Comparison of ENCODE assay signal across 34 cellular contexts in genomic region chr3:38090453-38090852, GRCh38.
"Had no signal": no experiment of that assay in that cellular context is flagged by ENCODE, and none has a peak within 500 bp of the region (broad histone marks: within the 10 kb centered on the region; RNA-seq: fewer than 3 reads in every experiment).

No MANE protein-coding gene starts in this region.

- H3K27ac ChIP-seq: adrenal gland, body of pancreas, brain microvascular endothelial cell, breast epithelium, VCaP had no signal

- H3K4me3 ChIP-seq: adrenal gland, body of pancreas, breast epithelium had no signal

- H3K36me3 ChIP-seq: adrenal gland, brain microvascular endothelial cell, breast epithelium had no signal

- H3K9me3 Mint-ChIP-seq: activated B cell treated with CpG ODN at 0.5 μM for 24 hours; activated CD4-positive, alpha-beta memory T cell treated with anti-CD3 and anti-CD28 coated beads, Interleukin-2, amount 10 ng/mL, durations not matched to agents 7 days and 5 days; activated CD4-positive, alpha-beta T cell treated with anti-CD3 and anti-CD28 coated beads, Interleukin-2, amount 10 ng/mL, durations not matched to agents 24 days and 14 days; activated naive CD4-positive, alpha-beta T cell treated with anti-CD3 and anti-CD28 coated beads for 36 hours; activated naive CD4-positive, alpha-beta T cell treated with anti-CD3 and anti-CD28 coated beads, Interleukin-2, amount 50 U/mL, for 72 hours; activated naive CD8-positive, alpha-beta T cell treated with anti-CD3 and anti-CD28 coated beads for 36 hours; activated T-cell treated with anti-CD3 and anti-CD28 coated beads, Interleukin-2, amount 50 U/mL, for 24 hours; activated T-helper 1 cell treated with anti-CD3 and anti-CD28 coated beads, Interleukin-12 subunit alpha, Interleukin-12 subunit beta, Interleukin-2, Interleukin-4 antibody, amounts not matched to agents 30 ng/mL and 10 ng/mL and 1 ng/mL, durations not matched to agents 14 hours and 24 hours and 36 hours; activated T-helper 17 cell treated with anti-CD3 and anti-CD28 coated beads, Interleukin-2, amount 50 U/mL, for 72 hours; T-helper 1 cell treated with Interleukin-12 subunit alpha and Interleukin-12 subunit beta and Interleukin-4 antibody, amounts not matched to agents 30 μg/mL and 1 μg/mL, for 36 hours; T-helper 2 cell treated with Interferon-gamma antibody and Interleukin-4, amounts not matched to agents 5 μg/mL and 100 μg/mL, for 36 hours had no signal

- H3K9me3 ChIP-seq: adrenal gland, body of pancreas, breast epithelium had no signal

- ATAC-seq: activated naive CD4-positive, alpha-beta T cell treated with anti-CD3 and anti-CD28 coated beads, Interleukin-2, amount 50 U/mL, for 72 hours; activated T-helper 17 cell treated with anti-CD3 and anti-CD28 coated beads, Interleukin-2, amount 50 U/mL, for 72 hours; body of pancreas had no signal

- H3K4me1 Mint-ChIP-seq: activated B cell treated with CpG ODN at 0.5 μM for 24 hours; activated CD4-positive, alpha-beta memory T cell treated with anti-CD3 and anti-CD28 coated beads, Interleukin-2, amount 10 ng/mL, durations not matched to agents 7 days and 5 days; activated CD4-positive, alpha-beta T cell treated with anti-CD3 and anti-CD28 coated beads, Interleukin-2, amount 10 ng/mL, durations not matched to agents 24 days and 14 days; activated naive CD8-positive, alpha-beta T cell treated with anti-CD3 and anti-CD28 coated beads for 36 hours; activated T-helper 17 cell treated with anti-CD3 and anti-CD28 coated beads, Interleukin-2, amount 50 U/mL, for 72 hours had no signal

- H3K36me3 Mint-ChIP-seq: activated naive CD4-positive, alpha-beta T cell treated with anti-CD3 and anti-CD28 coated beads, Interleukin-2, amount 50 U/mL, for 72 hours; activated naive CD8-positive, alpha-beta T cell treated with anti-CD3 and anti-CD28 coated beads for 36 hours had no signal

- H3K27me3 Mint-ChIP-seq: activated CD4-positive, alpha-beta memory T cell treated with anti-CD3 and anti-CD28 coated beads, Interleukin-2, amount 10 ng/mL, durations not matched to agents 7 days and 5 days; activated naive CD8-positive, alpha-beta T cell treated with anti-CD3 and anti-CD28 coated beads for 36 hours; activated T-cell treated with anti-CD3 and anti-CD28 coated beads, Interleukin-2, amount 50 U/mL, for 24 hours; activated T-helper 17 cell treated with anti-CD3 and anti-CD28 coated beads, Interleukin-2, amount 50 U/mL, for 72 hours had no signal

- H3K4me3 Mint-ChIP-seq: activated B cell treated with CpG ODN at 0.5 μM for 24 hours; activated CD4-positive, alpha-beta memory T cell treated with anti-CD3 and anti-CD28 coated beads, Interleukin-2, amount 10 ng/mL, durations not matched to agents 7 days and 5 days; activated CD4-positive, alpha-beta T cell treated with anti-CD3 and anti-CD28 coated beads, Interleukin-2, amount 10 ng/mL, durations not matched to agents 24 days and 14 days; activated naive CD4-positive, alpha-beta T cell treated with anti-CD3 and anti-CD28 coated beads for 36 hours; activated naive CD8-positive, alpha-beta T cell treated with anti-CD3 and anti-CD28 coated beads for 36 hours; activated T-cell treated with anti-CD3 and anti-CD28 coated beads, Interleukin-2, amount 50 U/mL, for 24 hours; activated T-helper 1 cell treated with anti-CD3 and anti-CD28 coated beads, Interleukin-12 subunit alpha, Interleukin-12 subunit beta, Interleukin-2, Interleukin-4 antibody, amounts not matched to agents 30 ng/mL and 10 ng/mL and 1 ng/mL, durations not matched to agents 14 hours and 24 hours and 36 hours; activated T-helper 17 cell treated with anti-CD3 and anti-CD28 coated beads, Interleukin-2, amount 50 U/mL, for 72 hours; T-helper 1 cell treated with Interleukin-12 subunit alpha and Interleukin-12 subunit beta and Interleukin-4 antibody, amounts not matched to agents 30 μg/mL and 1 μg/mL, for 36 hours; T-helper 2 cell treated with Interferon-gamma antibody and Interleukin-4, amounts not matched to agents 5 μg/mL and 100 μg/mL, for 36 hours had no signal

- DNase-seq: activated B cell treated with CpG ODN at 0.5 μM for 24 hours; activated CD4-positive, alpha-beta memory T cell treated with anti-CD3 and anti-CD28 coated beads, Interleukin-2, amount 10 ng/mL, durations not matched to agents 7 days and 5 days; activated CD4-positive, alpha-beta T cell treated with anti-CD3 and anti-CD28 coated beads for 4 hours; activated CD4-positive, alpha-beta T cell treated with anti-CD3 and anti-CD28 coated beads, Interleukin-2, amount 10 ng/mL, durations not matched to agents 24 days and 14 days; activated CD4-positive, alpha-beta T cell treated with anti-CD3 and anti-CD28 coated beads, Interleukin-2, amount 50 U/mL, for 1 hour; activated CD4-positive, alpha-beta T cell treated with anti-CD3 and anti-CD28 coated beads, Interleukin-2, amount 50 U/mL, for 4 hours; activated CD4-positive, CD25-positive, alpha-beta regulatory T cell treated with anti-CD3 and anti-CD28 coated beads, Interleukin-2, amount 50 U/mL, for 72 hours; activated CD8-positive, alpha-beta memory T cell treated with anti-CD3 and anti-CD28 coated beads, Interleukin-2, amount 50 U/mL, for 4 hours; activated effector memory CD4-positive, alpha-beta T cell treated with anti-CD3 and anti-CD28 coated beads, Interleukin-2, amount 50 U/mL, for 16 hours; activated gamma-delta T cell treated with Interleukin-2 at 50 U/mL for 16 hours; activated naive CD4-positive, alpha-beta T cell; activated naive CD4-positive, alpha-beta T cell treated with anti-CD3 and anti-CD28 coated beads for 36 hours; activated naive CD4-positive, alpha-beta T cell treated with anti-CD3 and anti-CD28 coated beads, Interleukin-2, amount 50 U/mL, for 16 hours; activated naive CD8-positive, alpha-beta T cell treated with anti-CD3 and anti-CD28 coated beads for 36 hours; activated T-cell treated with anti-CD3 and anti-CD28 coated beads, Interleukin-2, amount 50 U/mL, for 24 hours; adrenal gland; amniotic stem cell; aorta; body of pancreas; brain microvascular endothelial cell; central memory CD4-positive, alpha-beta T cell; T-helper 1 cell; T-helper 2 cell; T-helper 9 cell had no signal

- FAIRE-seq: astrocyte, colon, TTC549 had no signal

- H3K4me1 ChIP-seq: adrenal gland, body of pancreas, breast epithelium had no signal

- H3K27me3 ChIP-seq: adrenal gland, body of pancreas, brain microvascular endothelial cell, breast epithelium had no signal
